8 cellular contexts compared by ENCODE assay signal in genomic region chr17:49218941-49219913, GRCh38. TPM values are rescaled to one million over a fixed set of nuclear protein-coding genes. Genes with fewer than 3 reads are reported as not detected.
DNase-seq lines count a peak whose midpoint lies in the region; ATAC-seq and TF ChIP-seq lines count a peak whose summit lies in the region.

No MANE protein-coding gene starts in this region.

- TF ChIP-seq CTCF in WERI-Rb-1 (IDR thresholded peaks at IDR 0.05; ENCODE audit: low read depth, low read length) (peak; percentile 60), heart left ventricle (IDR thresholded peaks at IDR 0.05) (peak in 3 of 12 donors; percentile 8 to 29 (median 12)), omental fat pad (IDR thresholded peaks at IDR 0.05) (no peak)

- no peak overlapping the region for H3K4me3 ChIP-seq in WERI-Rb-1 (ENCODE audit: low read depth, low read length)
- peak overlapping the region in 1 of 12 donors; percentile 20 for H3K4me3 ChIP-seq in heart left ventricle
- H3K4me3 ChIP-seq in aorta (ENCODE audit: low read length in 2 of 2), result no peak overlapping the region

- ATAC-seq in heart left ventricle (peak in 2 of 4 donors; percentile 23 to 43), aorta (ENCODE audit: low FRiP score) (peak; percentile 7), omental fat pad (ENCODE audit: low FRiP score) (no peak)

- no peaks in the 10 kb centered on the region for H3K27me3 ChIP-seq in WERI-Rb-1 (ENCODE audit: insufficient read depth, low read depth, severe bottlenecking)
- peaks cover 0 to 53% (median 19%) of the 10 kb centered on the region in 9 donors for H3K27me3 ChIP-seq in heart left ventricle
- H3K27me3 ChIP-seq in aorta (ENCODE audit: control insufficient read depth in 1 of 2, insufficient read depth in 2 of 2, low read length in 1 of 2), result no peaks in the 10 kb centered on the region

- H3K36me3 ChIP-seq in WERI-Rb-1 (no peaks in the 10 kb centered on the region), heart left ventricle (peaks cover 0 to 14% (median 0%) of the 10 kb centered on the region in 9 donors), aorta (ENCODE audit: control insufficient read depth in 1 of 2, insufficient read depth in 2 of 2, low read length in 1 of 2) (no peaks in the 10 kb centered on the region)

- no peaks in the 10 kb centered on the region for H3K9me3 ChIP-seq in WERI-Rb-1 (ENCODE audit: severe bottlenecking)
- no peaks in the 10 kb centered on the region for H3K9me3 ChIP-seq in heart left ventricle
- H3K9me3 ChIP-seq in aorta (ENCODE audit: control insufficient read depth, low read length), result no peaks in the 10 kb centered on the region

- peaks cover 5 to 77% (median 37%) of the 10 kb centered on the region in 12 donors for H3K4me1 ChIP-seq in heart left ventricle
- H3K4me1 ChIP-seq in aorta (ENCODE audit: control insufficient read depth in 1 of 2, insufficient read depth in 2 of 2, low read length in 2 of 2), result no peaks in the 10 kb centered on the region

- peak; percentile 80 for DNase-seq in activated CD8-positive, alpha-beta memory T cell treated with anti-CD3 and anti-CD28 coated beads for 24 hours
- no peak for DNase-seq in activated CD8-positive, alpha-beta memory T cell treated with anti-CD3 and anti-CD28 coated beads, Interleukin-2, amount 50 U/mL, for 48 hours
- DNase-seq in WERI-Rb-1, result peak; percentile 51
- peak in 3 of 5 donors; percentile 29 to 72 (median 43) for DNase-seq in heart left ventricle
- peak; percentile 63 to 80 for DNase-seq in aorta
- no peak for DNase-seq in omental fat pad (ENCODE audit: low spot score)
- DNase-seq in inferior parietal cortex (ENCODE audit: extremely low spot score), result no peak
- no peak for DNase-seq in SW480 (ENCODE audit: low spot score)

- 42 to 67% (median 56%) methylated on average over 37 of the region's 37 CpGs for WGBS in heart left ventricle, 4 donors
- WGBS in aorta, 2 donors, result 31 to 34% methylated on average over 37 of the region's 37 CpGs

- TF ChIP-seq POLR2A in heart left ventricle (IDR thresholded peaks at IDR 0.05), result no peak

- no peak overlapping the region for H3K27ac ChIP-seq in WERI-Rb-1
- peak overlapping the region in 5 of 12 donors; percentile 19 to 91 (median 39) for H3K27ac ChIP-seq in heart left ventricle
- no peak overlapping the region for H3K27ac ChIP-seq in aorta (ENCODE audit: low read depth in 1 of 2, low read length in 2 of 2)

- intact Hi-C loops in heart left ventricle (cut with DNase I) (no loop called here), aorta (cut with DNase I) (no loop called here)

RNA-seq across cellular contexts. Expression of gene ABI3, which starts 8.7 kb away (rescaled TPM):
- 10 to 100 TPM in 4 of 9 donors, 1 to 10 TPM in 5; 3.3 to 16.1 (median 6.4) TPM for total RNA-seq in heart left ventricle
- polyA plus RNA-seq in heart left ventricle, result 1 to 10 TPM; 3.5 to 7.7 TPM
- total RNA-seq in aorta, result 10 to 100 TPM in 1 of 2 donors, 1 to 10 TPM in 1; 8.8 to 12.3 TPM
- 1 to 10 TPM in 1 of 2 donors, under 1 TPM in 1; 0.77 to 3.5 TPM for polyA plus RNA-seq in aorta
- total RNA-seq in omental fat pad, result 1 to 10 TPM; 3.6 to 7.4 (median 5.4) TPM

RNA-seq across cellular contexts. Expression of gene GNGT2, which starts 8.9 kb away (rescaled TPM):
- total RNA-seq in heart left ventricle, result 1 to 10 TPM in 8 of 9 donors, under 1 TPM in 1; 0.76 to 4.9 (median 1.2) TPM
- polyA plus RNA-seq in heart left ventricle, result 1 to 10 TPM; 1.8 to 2.6 TPM
- total RNA-seq in aorta, result 1 to 10 TPM; 1.6 to 1.8 TPM
- 1 to 10 TPM in 1 of 2 donors, under 1 TPM in 1; 1.00 to 4.0 TPM for polyA plus RNA-seq in aorta
- total RNA-seq in omental fat pad, result 1 to 10 TPM in 3 of 4 donors, under 1 TPM in 1; 0.74 to 5.2 (median 2.9) TPM

RNA-seq across cellular contexts. Expression of gene PHOSPHO1, which starts 11.4 kb away (rescaled TPM):
- total RNA-seq in heart left ventricle (1 to 10 TPM in 2 of 9 donors, under 1 TPM in 7; 0.35 to 1.0 (median 0.66) TPM), aorta (1 to 10 TPM; 2.0 TPM), omental fat pad (10 to 100 TPM in 1 of 4 donors, under 1 TPM in 2, not detected in 1; 0.60 to 11.2 (median 0.94) TPM)
- polyA plus RNA-seq in heart left ventricle (1 to 10 TPM in 1 of 2 donors, under 1 TPM in 1; 0.47 to 1.3 TPM), aorta (under 1 TPM in 1 of 2 donors, not detected in 1; 0.72 TPM)

Comparison
In these comparisons a context has a peak if more than half of its experiments do, and no peak if none do; other contexts are left out.
1. DNase-seq: peak in activated CD8-positive, alpha-beta memory T cell treated with anti-CD3 and anti-CD28 coated beads for 24 hours (single experiment), WERI-Rb-1 (single experiment), heart left ventricle (3 of 5) and aorta (2 of 2); none in activated CD8-positive, alpha-beta memory T cell treated with anti-CD3 and anti-CD28 coated beads, Interleukin-2, amount 50 U/mL, for 48 hours (single experiment), omental fat pad (single experiment), inferior parietal cortex (single experiment) and SW480 (single experiment).